Comparison of ENCODE assay signal across 9 cellular contexts in the genomic region with DNA sequence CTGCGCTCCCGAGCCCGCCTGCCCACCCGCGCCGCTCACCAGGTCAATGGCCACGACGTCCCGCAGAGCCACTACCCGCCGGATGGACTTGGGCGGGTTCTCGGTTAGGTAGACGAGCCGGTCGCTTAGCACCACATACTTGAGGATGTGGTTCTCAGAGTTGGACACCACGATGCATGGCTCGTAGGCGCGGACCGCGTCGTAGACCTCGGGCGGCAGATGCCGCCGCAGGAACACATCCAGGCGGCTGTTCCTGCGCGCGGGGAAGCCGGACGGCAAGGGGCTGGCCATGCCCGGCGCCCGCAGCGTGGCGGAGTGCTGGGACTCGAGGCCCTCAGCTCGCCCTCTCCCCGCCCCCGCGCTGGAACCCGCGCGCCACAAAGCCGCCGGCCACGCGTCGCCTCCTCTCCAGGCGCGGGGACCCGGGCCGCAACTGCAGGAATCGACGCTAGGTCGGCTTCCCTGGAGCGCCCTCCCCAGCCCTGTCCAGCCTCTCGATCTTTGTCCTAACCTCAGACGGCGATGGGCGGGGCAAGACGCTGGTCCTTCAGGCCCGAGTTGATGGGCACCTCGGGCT. TPM values are rescaled to one million over a fixed set of nuclear protein-coding genes. Genes with fewer than 3 reads are reported as not detected.
DNase-seq lines count a peak whose midpoint lies in the region; ATAC-seq and TF ChIP-seq lines count a peak whose summit lies in the region.
"Had no signal": no experiment of that assay in that cellular context is flagged by ENCODE, and none has a peak within 500 bp of the region (broad histone marks: within the 10 kb centered on the region; RNA-seq: fewer than 3 reads in every experiment).

A gene with protein sequence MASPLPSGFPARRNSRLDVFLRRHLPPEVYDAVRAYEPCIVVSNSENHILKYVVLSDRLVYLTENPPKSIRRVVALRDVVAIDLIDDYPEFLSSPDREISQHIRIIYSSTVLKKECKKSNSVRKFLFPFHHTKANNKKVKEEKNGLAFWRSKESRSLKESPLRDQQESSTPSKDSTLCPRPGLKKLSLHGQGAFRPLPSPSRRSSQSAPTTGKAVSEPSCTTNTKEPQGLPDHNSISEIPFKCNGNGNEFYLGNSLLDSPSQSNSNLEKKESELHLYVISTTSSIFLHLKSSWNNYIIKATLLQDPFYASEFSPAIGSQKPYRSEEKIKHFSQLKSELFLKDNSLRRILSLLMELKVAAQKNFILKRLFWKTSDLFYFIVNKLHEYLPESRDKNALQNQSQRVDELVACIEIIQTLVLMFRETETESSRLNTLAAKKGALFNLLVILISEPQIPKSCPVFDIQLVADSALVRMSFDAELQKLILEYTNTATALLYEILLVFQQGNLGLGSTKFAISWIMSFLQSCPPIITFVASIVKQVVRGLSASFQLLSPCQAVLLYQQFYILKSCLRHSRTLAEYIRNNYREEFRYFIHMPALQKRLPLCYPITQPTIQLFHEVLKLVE (minus strand): TSS at position 484 of the 577 bp plus-strand sequence. CDS start 193 bp downstream, at position 291.

- POLR2A ChIA-PET in activated CD4-positive, alpha-beta T cell treated with anti-CD3 and anti-CD28 coated beads for 36 hours (lab: Charles Lee), result interaction anchor here (0.6 kb wide), 1 partner anchor 275 kb away, joined by 3 read pairs; no protein-coding TSS in a partner anchor
- POLR2A ChIA-PET in GM10248 (lab: Yijun Ruan, JAX), result no interaction called here

- H3K4me1 Mint-ChIP-seq in activated CD4-positive, alpha-beta T cell treated with anti-CD3 and anti-CD28 coated beads for 36 hours, result peaks cover 21% of the 10 kb centered on the region
- peaks cover 21% of the 10 kb centered on the region for H3K4me1 Mint-ChIP-seq in activated T-cell treated with anti-CD3 and anti-CD28 coated beads, Interleukin-2, amount 50 U/mL, for 24 hours (ENCODE audit: low read depth)
- H3K4me1 Mint-ChIP-seq in mesothelial cell of epicardium, result peaks cover 5% of the 10 kb centered on the region

- peaks cover 5% of the 10 kb centered on the region for H3K27me3 Mint-ChIP-seq in activated CD4-positive, alpha-beta T cell treated with anti-CD3 and anti-CD28 coated beads for 36 hours
- peaks cover 16% of the 10 kb centered on the region for H3K27me3 Mint-ChIP-seq in activated T-cell treated with anti-CD3 and anti-CD28 coated beads, Interleukin-2, amount 50 U/mL, for 24 hours
- no peaks in the 10 kb centered on the region for H3K27me3 Mint-ChIP-seq in mesothelial cell of epicardium (ENCODE audit: low read depth)

- 2% methylated on average over 66 of the region's 66 CpGs for WGBS in right cardiac atrium

- no peak within 1 kb of the TSS for H3K27ac ChIP-seq in right cardiac atrium (ENCODE audit: low read length)
- H3K27ac ChIP-seq: SK-N-MC had no signal

- TF ChIP-seq CTCF in GM10248 (IDR thresholded peaks at IDR 0.05; ENCODE audit: control extremely low read depth, extremely low read depth, low read depth, missing control alignments) (no peak), mesothelial cell of epicardium (IDR thresholded peaks at IDR 0.05; ENCODE audit: unreplicated experiment) (no peak)

- H3K4me3 ChIP-seq in right cardiac atrium (ENCODE audit: low read length), result peak within 1 kb of the TSS; percentile 26
- H3K4me3 ChIP-seq: SK-N-MC had no signal

- CTCF ChIA-PET in activated CD4-positive, alpha-beta T cell treated with anti-CD3 and anti-CD28 coated beads for 36 hours (lab: Charles Lee), result interaction anchor here (0.6 kb wide), 1 partner anchor 118 kb away, joined by 3 read pairs; no protein-coding TSS in a partner anchor
- CTCF ChIA-PET in GM10248 (lab: Yijun Ruan, JAX), result interaction anchor here (0.6 to 1.9 kb wide), 2 partner anchors 10 to 1905 kb away, joined by 3 to 7 read pairs; no protein-coding TSS in a partner anchor

- no peak within 1 kb of the TSS for H3K27ac Mint-ChIP-seq in activated CD4-positive, alpha-beta T cell treated with anti-CD3 and anti-CD28 coated beads for 36 hours
- peak within 1 kb of the TSS; percentile 29 for H3K27ac Mint-ChIP-seq in activated T-cell treated with anti-CD3 and anti-CD28 coated beads, Interleukin-2, amount 50 U/mL, for 24 hours
- H3K27ac Mint-ChIP-seq in mesothelial cell of epicardium, result no peak within 1 kb of the TSS

- H3K9me3 Mint-ChIP-seq in activated CD4-positive, alpha-beta T cell treated with anti-CD3 and anti-CD28 coated beads for 36 hours (ENCODE audit: low read depth), result no peaks in the 10 kb centered on the region
- H3K9me3 Mint-ChIP-seq in activated T-cell treated with anti-CD3 and anti-CD28 coated beads, Interleukin-2, amount 50 U/mL, for 24 hours, result no peaks in the 10 kb centered on the region
- no peaks in the 10 kb centered on the region for H3K9me3 Mint-ChIP-seq in mesothelial cell of epicardium

- no peaks in the 10 kb centered on the region for H3K27me3 ChIP-seq in right cardiac atrium (ENCODE audit: control insufficient read depth, insufficient read depth)

- H3K4me3 Mint-ChIP-seq in activated CD4-positive, alpha-beta T cell treated with anti-CD3 and anti-CD28 coated beads for 36 hours, result peak within 1 kb of the TSS; percentile 66
- peak within 1 kb of the TSS; percentile 66 for H3K4me3 Mint-ChIP-seq in activated T-cell treated with anti-CD3 and anti-CD28 coated beads, Interleukin-2, amount 50 U/mL, for 24 hours
- no peak within 1 kb of the TSS for H3K4me3 Mint-ChIP-seq in mesothelial cell of epicardium

- intact Hi-C loops in activated CD4-positive, alpha-beta T cell treated with anti-CD3 and anti-CD28 coated beads for 36 hours (cut with DNase I, micrococcal nuclease), result loop anchor here in 1 of 2 experiments (5.0 kb wide), 1 partner anchor 207 kb away; no protein-coding TSS in a partner anchor
- intact Hi-C loops in right cardiac atrium (cut with DNase I), result no loop called here

- no peaks in the 10 kb centered on the region for H3K4me1 ChIP-seq in right cardiac atrium (ENCODE audit: control insufficient read depth, insufficient read depth, low read length)

- ATAC-seq in activated CD4-positive, alpha-beta T cell treated with anti-CD3 and anti-CD28 coated beads for 36 hours, result peak; percentile 10
- peak; percentile 36 to 52 for ATAC-seq in right cardiac atrium
- ATAC-seq in HG02571 (IDR thresholded peaks at IDR 0.05; ENCODE audit: unreplicated experiment), result no peak

- H3K9me3 ChIP-seq in right cardiac atrium (ENCODE audit: control insufficient read depth, low read length), result no peaks in the 10 kb centered on the region

- DNase-seq in activated CD4-positive, alpha-beta T cell treated with anti-CD3 and anti-CD28 coated beads for 36 hours, result peak; percentile 41
- no peak for DNase-seq in activated CD4-positive, alpha-beta T cell treated with anti-CD3 and anti-CD28 coated beads, Interleukin-2, amount 50 U/mL, for 4 hours
- DNase-seq in activated T-cell treated with anti-CD3 and anti-CD28 coated beads, Interleukin-2, amount 50 U/mL, for 24 hours, result peak; percentile 49
- DNase-seq in right cardiac atrium (peak in 2 of 3 donors; percentile 56 to 62), GM10248 (ENCODE audit: extremely low spot score) (no peak), mesothelial cell of epicardium (ENCODE audit: low spot score in 2 of 2, unreplicated experiment in 2 of 2) (no peak)
- DNase-seq in stimulated activated CD4-positive, alpha-beta T cell treated with anti-CD3 and anti-CD28 coated beads, Interleukin-4, amount 100 ng/mL, for 1 hour, result peak; percentile 20

- no peaks in the 10 kb centered on the region for H3K36me3 Mint-ChIP-seq in activated CD4-positive, alpha-beta T cell treated with anti-CD3 and anti-CD28 coated beads for 36 hours (ENCODE audit: low read depth)
- H3K36me3 Mint-ChIP-seq in activated T-cell treated with anti-CD3 and anti-CD28 coated beads, Interleukin-2, amount 50 U/mL, for 24 hours (ENCODE audit: low read depth), result no peaks in the 10 kb centered on the region
- no peaks in the 10 kb centered on the region for H3K36me3 Mint-ChIP-seq in mesothelial cell of epicardium

RNA-seq across cellular contexts. Expression of the gene that starts here (rescaled TPM):
- total RNA-seq in activated CD4-positive, alpha-beta T cell treated with anti-CD3 and anti-CD28 coated beads for 36 hours, result not detected
- not detected for total RNA-seq in right cardiac atrium
- polyA plus RNA-seq in right cardiac atrium, result not detected
- total RNA-seq in mesothelial cell of epicardium, result 0.41 to 0.93 TPM (median 0.45 TPM) in 3 replicates

Comparison
In these comparisons a context has a peak if more than half of its experiments do, and no peak if none do; other contexts are left out.
1. Peak in DNase-seq and ATAC-seq in activated CD4-positive, alpha-beta T cell treated with anti-CD3 and anti-CD28 coated beads for 36 hours; RNA of the gene not detected or under 1 TPM.
2. Peak in DNase-seq, ATAC-seq and H3K4me3 ChIP-seq in right cardiac atrium; RNA of the gene not detected or under 1 TPM.
3. DNase-seq: peak in activated T-cell treated with anti-CD3 and anti-CD28 coated beads, Interleukin-2, amount 50 U/mL, for 24 hours (single experiment) and stimulated activated CD4-positive, alpha-beta T cell treated with anti-CD3 and anti-CD28 coated beads, Interleukin-4, amount 100 ng/mL, for 1 hour (single experiment); none in activated CD4-positive, alpha-beta T cell treated with anti-CD3 and anti-CD28 coated beads, Interleukin-2, amount 50 U/mL, for 4 hours (0 of 2), GM10248 (single experiment) and mesothelial cell of epicardium (0 of 2).